Comparison of ENCODE assay signal across 17 cellular contexts in the genomic region with DNA sequence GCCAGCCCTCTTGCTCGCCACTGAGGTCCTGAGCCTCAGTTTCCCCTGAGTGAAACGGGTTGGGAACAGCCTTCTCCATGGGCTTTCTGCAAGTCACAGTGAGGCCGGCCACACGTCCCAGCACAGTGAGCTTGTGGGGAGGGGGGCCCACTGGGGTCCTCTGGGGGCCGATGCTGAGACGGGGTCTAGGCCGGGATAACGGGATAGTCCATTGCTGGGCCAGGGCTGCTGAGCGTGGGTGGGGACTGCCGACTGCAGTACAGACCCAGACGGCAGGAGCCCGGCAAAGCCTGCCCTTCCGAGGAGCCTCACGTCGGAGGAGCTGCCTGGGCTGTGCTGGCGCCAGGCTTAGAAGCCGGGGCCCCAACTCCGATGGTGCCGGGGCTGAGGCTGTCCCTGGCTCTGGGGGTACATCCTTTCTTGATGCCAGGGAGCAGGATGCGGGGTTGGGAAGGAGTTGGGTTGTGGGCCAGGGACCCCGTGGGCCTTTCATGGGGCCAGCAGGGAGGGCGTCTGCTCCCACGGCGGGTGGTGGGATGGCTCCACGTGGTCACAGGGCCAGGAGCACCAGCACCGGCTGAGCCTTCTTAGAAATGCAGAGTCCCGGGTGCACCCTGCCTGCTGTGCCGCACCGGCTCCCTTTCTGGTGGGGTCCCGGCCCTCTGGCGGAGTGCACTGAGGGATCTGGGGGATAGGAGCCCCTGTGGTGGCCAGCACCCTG. TPM values are rescaled to one million over a fixed set of nuclear protein-coding genes. Genes with fewer than 3 reads are reported as not detected.
DNase-seq lines count a peak whose midpoint lies in the region; ATAC-seq, FAIRE-seq and TF ChIP-seq lines count a peak whose summit lies in the region.
"Had no signal": no experiment of that assay in that cellular context is flagged by ENCODE, and none has a peak within 500 bp of the region (broad histone marks: within the 10 kb centered on the region; RNA-seq: fewer than 3 reads in every experiment).

No MANE protein-coding gene starts in this region.

- H3K4me3 ChIP-seq in right lobe of liver (no peak overlapping the region), HepG2 (replicated peaks in 1 of 3; ENCODE audit: insufficient read depth in 1 of 3, low read depth in 2 of 3, low read length in 3 of 3) (no peak overlapping the region), RWPE2 (ENCODE audit: severe bottlenecking) (no peak overlapping the region), right cardiac atrium (ENCODE audit: low read length) (no peak overlapping the region), spleen (no peak overlapping the region)

- in situ Hi-C loops in HepG2 (cut with HindIII; ENCODE audit: extremely low pct_ligation_motif_present, low pct_unique_long_range_greater_than_20kb): no loop called here

- H2AFZ ChIP-seq in HepG2 (ENCODE audit: low read length): no peak overlapping the region

- no peaks in the 10 kb centered on the region for H3K4me1 ChIP-seq in right lobe of liver
- no peaks in the 10 kb centered on the region for H3K4me1 ChIP-seq in HepG2 (ENCODE audit: insufficient read depth, low read length)
- peaks cover 5% of the 10 kb centered on the region for H3K4me1 ChIP-seq in RWPE2 (ENCODE audit: insufficient read depth, poor library complexity, severe bottlenecking)
- no peaks in the 10 kb centered on the region for H3K4me1 ChIP-seq in right cardiac atrium (ENCODE audit: control insufficient read depth, insufficient read depth, low read length)
- H3K4me1 ChIP-seq in spleen: peaks cover 0 to 4% (median 2%) of the 10 kb centered on the region in 6 donors
- H3K4me1 ChIP-seq: BE2C had no signal

- H3K27ac ChIP-seq in right lobe of liver: no peak overlapping the region
- H3K27ac ChIP-seq in HepG2 (ENCODE audit: extremely low read length, insufficient read depth, low read length): no peak overlapping the region
- no peak overlapping the region for H3K27ac ChIP-seq in RWPE2 (ENCODE audit: poor library complexity, severe bottlenecking)
- H3K27ac ChIP-seq in right cardiac atrium (ENCODE audit: low read length): no peak overlapping the region
- no peak overlapping the region for H3K27ac ChIP-seq in spleen
- H3K27ac ChIP-seq: HL-60 had no signal

- CTCF ChIA-PET in HepG2 (lab: Yijun Ruan, JAX; ENCODE audit: low intra/inter-chr PET ratio, low total read pairs): no interaction called here

- peak in 2 of 3 donors; percentile 16 to 49 for DNase-seq in right lobe of liver
- no peak for DNase-seq in HepG2 (ENCODE audit: low spot score)
- DNase-seq in RWPE2 (ENCODE audit: low spot score): peak; percentile 44
- peak in 2 of 3 donors; percentile 14 to 51 for DNase-seq in right cardiac atrium
- peak; percentile 59 for DNase-seq in spleen
- no peak for DNase-seq in islet precursor cell
- DNase-seq in SIG-M5 treated with dmso at 0.1 percent for 504 hours (lab: John Stamatoyannopoulos, UW; ENCODE audit: unreplicated experiment): no peak
- DNase-seq: H9, HFFc6, NCI-H1092, NCI-H1436, NCI-H187 treated with DMSO at 0.1 percent for 48 hours, NCI-H69, SIG-M5 had no signal

- no peak for TF ChIP-seq EP300 in HepG2 (IDR thresholded peaks at IDR 0.05; ENCODE audit: low read depth in 2 of 2, low read length in 2 of 2)
- TF ChIP-seq EP300 in HepG2 (CRISPR knock-in tag; IDR thresholded peaks at IDR 0.05; ENCODE audit: borderline replicate concordance): no peak

- TF ChIP-seq CTCF in right lobe of liver (IDR thresholded peaks at IDR 0.05) (no peak), HepG2 (CRISPR knock-in tag; IDR thresholded peaks at IDR 0.05) (no peak), RWPE2 (IDR thresholded peaks at IDR 0.05; ENCODE audit: poor library complexity, severe bottlenecking) (no peak), spleen (IDR thresholded peaks at IDR 0.05 in 8 of 11, conservative IDR thresholded peaks at IDR 0.05 in 3 of 11) (no peak)

- H3K36me3 ChIP-seq in right lobe of liver: no peaks in the 10 kb centered on the region
- H3K36me3 ChIP-seq in HepG2 (replicated peaks in 1 of 2; ENCODE audit: control insufficient read depth in 1 of 2, insufficient read depth in 2 of 2, low read length in 2 of 2): no peaks in the 10 kb centered on the region
- no peaks in the 10 kb centered on the region for H3K36me3 ChIP-seq in RWPE2 (ENCODE audit: low read depth)
- no peaks in the 10 kb centered on the region for H3K36me3 ChIP-seq in spleen
- H3K36me3 ChIP-seq: BE2C had no signal

- H3K9me3 ChIP-seq in right lobe of liver (no peaks in the 10 kb centered on the region), HepG2 (ENCODE audit: low read length) (no peaks in the 10 kb centered on the region), RWPE2 (ENCODE audit: severe bottlenecking) (no peaks in the 10 kb centered on the region), right cardiac atrium (ENCODE audit: control insufficient read depth, low read length) (no peaks in the 10 kb centered on the region), spleen (no peaks in the 10 kb centered on the region)
- H3K9me3 ChIP-seq: BE2C had no signal

- H3K9ac ChIP-seq in HepG2 (ENCODE audit: insufficient read depth, low read depth, low read length): no peak overlapping the region

- no peaks in the 10 kb centered on the region for H3K79me2 ChIP-seq in HepG2 (ENCODE audit: insufficient read depth, low read length)

- 0 out of 2 replicates have a peak, but pooled peaks cover 7% of the 10 kb centered on the region for H4K20me1 ChIP-seq in HepG2 (ENCODE audit: insufficient read depth, low read length)

- TF ChIP-seq POLR2A in right lobe of liver (IDR thresholded peaks at IDR 0.05) (no peak), HepG2 (IDR thresholded peaks at IDR 0.05; ENCODE audit: insufficient read depth in 1 of 2, low read depth in 2 of 2, low read length in 2 of 2) (no peak), spleen (IDR thresholded peaks at IDR 0.05) (no peak)

- ATAC-seq in right lobe of liver (no peak), HepG2 (no peak), RWPE2 (ENCODE audit: low read depth) (no peak), right cardiac atrium (no peak)

- H3K27me3 ChIP-seq in right lobe of liver (no peaks in the 10 kb centered on the region), HepG2 (ENCODE audit: control insufficient read depth in 1 of 2, insufficient read depth in 2 of 2, low read length in 2 of 2) (peaks cover 15 to 52% of the 10 kb centered on the region in 2 experiments; a peak in 4 of 5 replicates), RWPE2 (ENCODE audit: insufficient read depth, poor library complexity, severe bottlenecking) (peaks cover 36% of the 10 kb centered on the region), right cardiac atrium (ENCODE audit: control insufficient read depth, insufficient read depth) (no peaks in the 10 kb centered on the region), spleen (replicated peaks in 1 of 7) (peaks cover 0 to 61% (median 28%) of the 10 kb centered on the region in 7 donors)

- H3K4me2 ChIP-seq in HepG2 (ENCODE audit: low read depth, low read length): no peak overlapping the region

- no peak for FAIRE-seq in HepG2 (lab: Jason Lieb, UNC)
- FAIRE-seq: GM12891 had no signal

- 87% methylated on average over 3 of the region's 31 CpGs for WGBS in right lobe of liver (ENCODE audit: insufficient coverage, low coverage, low lambda C conversion rate, missing lambda C conversion rate)
- WGBS in HepG2 (ENCODE audit: low lambda C conversion rate): 47% methylated on average over 8 of the region's 31 CpGs
- 81% methylated on average over 31 of the region's 31 CpGs for WGBS in right cardiac atrium
- WGBS in spleen, 5 donors: 87 to 94% (median 92%) methylated on average over 7 to 31 of the region's 31 CpGs

- intact Hi-C loops in right lobe of liver (cut with DNase I): no loop called here
- intact Hi-C loops in HepG2 (cut with micrococcal nuclease; ENCODE audit: unreplicated experiment): no loop called here
- intact Hi-C loops in right cardiac atrium (cut with DNase I): loop anchor here in 1 of 4 donors (10.0 kb wide), 1 partner anchor 356 kb away; no protein-coding TSS in a partner anchor
- intact Hi-C loops in spleen (cut with DNase I; ENCODE audit: low total_unique reads): no loop called here

- no TSS peak for BruUV-seq in HepG2 (replicated peaks; lab: Mats Ljungman, UMichigan)

- POLR2A ChIA-PET in HepG2 (lab: Yijun Ruan, JAX): no interaction called here

- no peak for TF ChIP-seq RAD21 in HepG2 (CRISPR knock-in tag; IDR thresholded peaks at IDR 0.05)

RNA-seq across cellular contexts. Expression of a gene that starts 24.2 kb away (rescaled TPM):
- total RNA-seq in right lobe of liver: 1 to 10 TPM; 7.4 to 9.7 (median 8.3) TPM
- total RNA-seq in HepG2 (2016; rRNA removed; fragmentation: Illumina TruSeq; extraction: Trizol): 12.1 and 14.6 TPM in 2 replicates
- 7.5 and 7.6 TPM in 2 replicates for total RNA-seq in HepG2 (2016; cell fraction: cytosol; rRNA removed; fragmentation: Illumina TruSeq; extraction: Trizol; ENCODE audit: low read depth)
- total RNA-seq in HepG2 (2016; cell fraction: insoluble cytoplasmic fraction; rRNA removed; fragmentation: Illumina TruSeq; extraction: Trizol): 9.2 and 14.5 TPM in 2 replicates
- total RNA-seq in HepG2 (2016; cell fraction: membrane; rRNA removed; fragmentation: Illumina TruSeq; extraction: Trizol): 8.8 and 9.0 TPM in 2 replicates
- total RNA-seq in HepG2 (2016; cell fraction: nucleus; rRNA removed; fragmentation: Illumina TruSeq; extraction: Trizol): 9.0 and 10.7 TPM in 2 replicates
- 4.3 and 4.6 TPM in 2 replicates for polyA plus RNA-seq in HepG2 (2011; rRNA removed)
- polyA plus RNA-seq in HepG2 (2011; cell fraction: cytosol; rRNA removed): 2.7 and 4.4 TPM in 2 replicates
- polyA plus RNA-seq in HepG2 (2011; cell fraction: nucleus; rRNA removed): 14.6 and 21.3 TPM in 2 replicates
- 7.9 and 11.5 TPM in 2 replicates for polyA plus RNA-seq in HepG2 (2012)
- 11.7 and 12.8 TPM in 2 replicates for polyA plus RNA-seq in HepG2 (2016; cell fraction: cytosol; fragmentation: Illumina TruSeq; extraction: Trizol; ENCODE audit: low read depth)
- 14.6 and 19.7 TPM in 2 replicates for polyA plus RNA-seq in HepG2 (2016; cell fraction: insoluble cytoplasmic fraction; fragmentation: Illumina TruSeq; extraction: Trizol; ENCODE audit: low read depth)
- polyA plus RNA-seq in HepG2 (2016; cell fraction: membrane; fragmentation: Illumina TruSeq; extraction: Trizol; ENCODE audit: low read depth): 9.3 and 11.4 TPM in 2 replicates
- 25.5 and 25.9 TPM in 2 replicates for polyA plus RNA-seq in HepG2 (2016; cell fraction: nucleus; fragmentation: Illumina TruSeq; extraction: Trizol; ENCODE audit: insufficient read depth, low read depth)
- 5.3 and 10.2 TPM in 2 replicates for polyA minus RNA-seq in HepG2 (2011; rRNA and poly(A)+ RNA removed; ENCODE audit: low replicate concordance)
- polyA minus RNA-seq in HepG2 (2011; cell fraction: cytosol; rRNA and poly(A)+ RNA removed): 4.2 and 4.3 TPM in 2 replicates
- 2.7 and 3.7 TPM in 2 replicates for polyA minus RNA-seq in HepG2 (2011; cell fraction: nucleus; rRNA and poly(A)+ RNA removed)
- 10 to 100 TPM in 1 of 4 donors, 1 to 10 TPM in 3; 7.7 to 10.1 (median 9.1) TPM for total RNA-seq in right cardiac atrium
- 11.0 TPM for polyA plus RNA-seq in right cardiac atrium
- total RNA-seq in spleen: 10 to 100 TPM in 6 of 7 donors, 1 to 10 TPM in 1; 8.3 to 18.7 (median 14.6) TPM
- 10 to 100 TPM; 25.2 to 38.6 (median 33.1) TPM for polyA plus RNA-seq in spleen

RNA-seq across cellular contexts. Expression of a gene that starts 24.4 kb away (rescaled TPM):
- total RNA-seq in right lobe of liver (1 to 10 TPM; 4.2 to 9.0 (median 5.2) TPM), HepG2 (2016; rRNA removed; fragmentation: Illumina TruSeq; extraction: Trizol) (3.5 and 10.1 TPM in 2 replicates), right cardiac atrium (10 to 100 TPM in 2 of 4 donors, 1 to 10 TPM in 2; 7.4 to 11.7 (median 10.1) TPM), spleen (10 to 100 TPM; 17.8 to 31.6 (median 19.4) TPM)
- total RNA-seq in HepG2 (2016; cell fraction: cytosol; rRNA removed; fragmentation: Illumina TruSeq; extraction: Trizol; ENCODE audit: low read depth): 3.5 and 3.6 TPM in 2 replicates
- 2.7 and 9.3 TPM in 2 replicates for total RNA-seq in HepG2 (2016; cell fraction: insoluble cytoplasmic fraction; rRNA removed; fragmentation: Illumina TruSeq; extraction: Trizol)
- 2.5 and 3.2 TPM in 2 replicates for total RNA-seq in HepG2 (2016; cell fraction: membrane; rRNA removed; fragmentation: Illumina TruSeq; extraction: Trizol)
- total RNA-seq in HepG2 (2016; cell fraction: nucleus; rRNA removed; fragmentation: Illumina TruSeq; extraction: Trizol): 9.6 and 14.3 TPM in 2 replicates
- polyA plus RNA-seq in HepG2 (2011; rRNA removed) (10.1 and 11.6 TPM in 2 replicates), right cardiac atrium (10.9 TPM), spleen (10 to 100 TPM; 16.9 to 36.0 (median 19.5) TPM)
- polyA plus RNA-seq in HepG2 (2011; cell fraction: cytosol; rRNA removed): 3.4 and 4.5 TPM in 2 replicates
- polyA plus RNA-seq in HepG2 (2011; cell fraction: nucleus; rRNA removed): 66.0 and 70.7 TPM in 2 replicates
- 9.1 and 11.4 TPM in 2 replicates for polyA plus RNA-seq in HepG2 (2012)
- 0.85 and 1.1 TPM in 2 replicates for polyA plus RNA-seq in HepG2 (2016; cell fraction: cytosol; fragmentation: Illumina TruSeq; extraction: Trizol; ENCODE audit: low read depth)
- 4.4 and 5.8 TPM in 2 replicates for polyA plus RNA-seq in HepG2 (2016; cell fraction: insoluble cytoplasmic fraction; fragmentation: Illumina TruSeq; extraction: Trizol; ENCODE audit: low read depth)
- polyA plus RNA-seq in HepG2 (2016; cell fraction: membrane; fragmentation: Illumina TruSeq; extraction: Trizol; ENCODE audit: low read depth): 1.2 and 2.1 TPM in 2 replicates
- 41.8 and 50.5 TPM in 2 replicates for polyA plus RNA-seq in HepG2 (2016; cell fraction: nucleus; fragmentation: Illumina TruSeq; extraction: Trizol; ENCODE audit: insufficient read depth, low read depth)
- 10.7 and 19.6 TPM in 2 replicates for polyA minus RNA-seq in HepG2 (2011; rRNA and poly(A)+ RNA removed; ENCODE audit: low replicate concordance)
- polyA minus RNA-seq in HepG2 (2011; cell fraction: cytosol; rRNA and poly(A)+ RNA removed): 3.3 and 4.1 TPM in 2 replicates
- polyA minus RNA-seq in HepG2 (2011; cell fraction: nucleus; rRNA and poly(A)+ RNA removed): 14.7 and 15.7 TPM in 2 replicates

Comparison
In these comparisons a context has a peak if more than half of its experiments do, and no peak if none do; other contexts are left out.
1. DNase-seq: peak in right lobe of liver (2 of 3), RWPE2 (single experiment), right cardiac atrium (2 of 3) and spleen (single experiment); none in HepG2 (single experiment), islet precursor cell (single experiment) and SIG-M5 treated with dmso at 0.1 percent for 504 hours (single experiment).